8 cellular contexts compared by ENCODE assay signal in the genomic region with DNA sequence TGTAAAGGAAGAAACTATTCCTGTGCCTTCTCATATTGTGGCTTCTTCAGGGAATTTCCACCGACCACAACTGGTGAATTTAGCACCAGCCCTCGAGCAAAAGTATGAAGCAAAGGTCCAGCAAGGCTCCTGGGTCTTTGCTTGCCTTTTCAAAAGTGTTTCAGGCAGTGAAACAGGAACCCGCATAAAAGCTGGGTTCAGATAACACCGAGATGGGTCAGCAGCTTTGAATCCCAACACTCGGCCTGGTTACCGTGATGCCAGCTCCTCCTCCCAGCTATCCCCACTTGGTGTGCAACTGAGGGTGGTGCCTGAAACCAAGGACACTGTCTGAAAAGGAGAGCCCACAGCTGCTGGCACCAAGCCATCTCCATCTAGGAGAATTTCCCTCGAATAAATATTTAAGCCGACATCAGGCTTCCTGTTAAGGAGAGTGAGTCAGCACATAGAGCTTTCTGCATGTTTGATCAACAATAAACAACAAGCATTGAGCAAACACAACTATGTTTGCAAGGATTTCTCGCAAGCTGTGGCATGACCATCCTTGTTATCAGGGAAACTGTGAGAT.
DNase-seq lines count a peak whose midpoint lies in the region; ATAC-seq and TF ChIP-seq lines count a peak whose summit lies in the region.

No MANE protein-coding gene starts in this region.

- H3K9ac ChIP-seq in SK-N-SH = no peak overlapping the region

- peaks cover 2% of the 10 kb centered on the region for H3K4me1 Mint-ChIP-seq in T-helper 17 cell

- H3K4me1 ChIP-seq in SK-N-SH (ENCODE audit: control insufficient read depth in 1 of 2, insufficient read depth in 2 of 2, low read depth in 1 of 2, low read length in 1 of 2) = peaks cover 22 to 28% of the 10 kb centered on the region in 2 experiments

- no peaks in the 10 kb centered on the region for H4K20me1 ChIP-seq in SK-N-SH (ENCODE audit: insufficient read depth)

- ATAC-seq in HG02610 (IDR thresholded peaks at IDR 0.05; ENCODE audit: unreplicated experiment) (peak; percentile 65), Right ventricle myocardium superior (ENCODE audit: poor library complexity) (peak; percentile 36), HG03469 (IDR thresholded peaks at IDR 0.05; ENCODE audit: unreplicated experiment) (no peak), T-helper 17 cell (no peak)

- DNase-seq in SK-N-SH (no peak), Right ventricle myocardium superior (peak; percentile 58), smooth muscle cell of the brain vasculature (ENCODE audit: low read depth, low spot score) (peak; percentile 67), T-helper 1 cell (no peak), T-helper 17 cell (no peak)
- no peak for DNase-seq in activated naive CD4-positive, alpha-beta T cell (lab: John Stamatoyannopoulos, UW)

- H2AFZ ChIP-seq in SK-N-SH (ENCODE audit: low read depth) = no peak overlapping the region

- H3K27ac ChIP-seq in SK-N-SH (ENCODE audit: low read depth in 2 of 2, low read length in 1 of 2) = peak overlapping the region; percentile 65 to 79

- no peak overlapping the region for H3K4me3 Mint-ChIP-seq in T-helper 17 cell

- peaks cover 70% of the 10 kb centered on the region for H3K27me3 Mint-ChIP-seq in T-helper 17 cell

- 53% methylated on average over 9 of the region's 9 CpGs for WGBS in SK-N-SH (ENCODE audit: low lambda C conversion rate)

- peaks cover 3% of the 10 kb centered on the region for H3K36me3 Mint-ChIP-seq in T-helper 17 cell (ENCODE audit: low read depth)

- TF ChIP-seq EP300 in SK-N-SH (IDR thresholded peaks at IDR 0.05; ENCODE audit: borderline replicate concordance in 1 of 2, low read depth in 1 of 2, low read length in 1 of 2) = no peak

- no peak overlapping the region for H3K27ac Mint-ChIP-seq in T-helper 17 cell

- H3K9me3 ChIP-seq in SK-N-SH (no peaks in the 10 kb centered on the region), T-helper 17 cell (ENCODE audit: control insufficient read depth, low read length, poor library complexity, severe bottlenecking) (no peaks in the 10 kb centered on the region)

- H3K79me2 ChIP-seq in SK-N-SH (ENCODE audit: insufficient read depth) = peaks cover 4% of the 10 kb centered on the region; the same call in 1 of the 2 replicates

- TF ChIP-seq CTCF in SK-N-SH (IDR thresholded peaks at IDR 0.05) = no peak

- H3K4me3 ChIP-seq in SK-N-SH (ENCODE audit: low read depth in 2 of 2, low read length in 1 of 2) = no peak overlapping the region

- intact Hi-C loops in Right ventricle myocardium superior (cut with DNase I) = no loop called here

- peaks cover 71 to 88% of the 10 kb centered on the region in 2 experiments for H3K36me3 ChIP-seq in SK-N-SH (replicated peaks in 1 of 2; ENCODE audit: control insufficient read depth in 1 of 2, insufficient read depth in 2 of 2, low read length in 1 of 2)

- H3K4me2 ChIP-seq in SK-N-SH = no peak overlapping the region

- no peak for TF ChIP-seq RAD21 in SK-N-SH (IDR thresholded peaks at IDR 0.05; ENCODE audit: low read length)

- no peaks in the 10 kb centered on the region for H3K9me2 ChIP-seq in SK-N-SH

- CTCF ChIA-PET in SK-N-SH (lab: Yijun Ruan, JAX) = interaction anchor here (0.8 to 2.0 kb wide), 5 partner anchors 53 to 224 kb away, joined by 3 to 7 read pairs (median 6); partner anchors contain the start of gene ANTXR1

- POLR2A ChIA-PET in SK-N-SH (lab: Yijun Ruan, JAX) = no interaction called here

- H3K27me3 ChIP-seq in SK-N-SH (ENCODE audit: insufficient read depth) = no peaks in the 10 kb centered on the region

- peaks cover 3% of the 10 kb centered on the region for H3F3A ChIP-seq in SK-N-SH (replicated peaks; ENCODE audit: insufficient read depth)

TF ChIP-seq in SK-N-SH, 30 proteins besides CTCF, POLR2A, EP300 and RAD21:
- TF ChIP-seq RFX5 (IDR thresholded peaks at IDR 0.05; ENCODE audit: low read length) = no peak
- TF ChIP-seq GATA2 (CRISPR knock-in tag; IDR thresholded peaks at IDR 0.05) = no peak
- no peak for TF ChIP-seq MEF2A (IDR thresholded peaks at IDR 0.05; ENCODE audit: borderline replicate concordance, low read depth)
- TF ChIP-seq GABPA (IDR thresholded peaks at IDR 0.05; ENCODE audit: low read depth) = no peak
- TF ChIP-seq IRF3 (IDR thresholded peaks at IDR 0.05; ENCODE audit: low read depth, low read length) = no peak
- no peak for TF ChIP-seq POLR2AphosphoS5 (IDR thresholded peaks at IDR 0.05; ENCODE audit: low read depth, low read length)
- TF ChIP-seq, protein P1, sequence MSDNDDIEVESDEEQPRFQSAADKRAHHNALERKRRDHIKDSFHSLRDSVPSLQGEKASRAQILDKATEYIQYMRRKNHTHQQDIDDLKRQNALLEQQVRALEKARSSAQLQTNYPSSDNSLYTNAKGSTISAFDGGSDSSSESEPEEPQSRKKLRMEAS (IDR thresholded peaks at IDR 0.05; ENCODE audit: low read depth) = no peak; the same call in 1 of the 2 replicates
- no peak for TF ChIP-seq TCF12 (IDR thresholded peaks at IDR 0.05)
- TF ChIP-seq NFIC (IDR thresholded peaks at IDR 0.05; ENCODE audit: borderline replicate concordance) = peak; percentile 69
- TF ChIP-seq, protein P2, sequence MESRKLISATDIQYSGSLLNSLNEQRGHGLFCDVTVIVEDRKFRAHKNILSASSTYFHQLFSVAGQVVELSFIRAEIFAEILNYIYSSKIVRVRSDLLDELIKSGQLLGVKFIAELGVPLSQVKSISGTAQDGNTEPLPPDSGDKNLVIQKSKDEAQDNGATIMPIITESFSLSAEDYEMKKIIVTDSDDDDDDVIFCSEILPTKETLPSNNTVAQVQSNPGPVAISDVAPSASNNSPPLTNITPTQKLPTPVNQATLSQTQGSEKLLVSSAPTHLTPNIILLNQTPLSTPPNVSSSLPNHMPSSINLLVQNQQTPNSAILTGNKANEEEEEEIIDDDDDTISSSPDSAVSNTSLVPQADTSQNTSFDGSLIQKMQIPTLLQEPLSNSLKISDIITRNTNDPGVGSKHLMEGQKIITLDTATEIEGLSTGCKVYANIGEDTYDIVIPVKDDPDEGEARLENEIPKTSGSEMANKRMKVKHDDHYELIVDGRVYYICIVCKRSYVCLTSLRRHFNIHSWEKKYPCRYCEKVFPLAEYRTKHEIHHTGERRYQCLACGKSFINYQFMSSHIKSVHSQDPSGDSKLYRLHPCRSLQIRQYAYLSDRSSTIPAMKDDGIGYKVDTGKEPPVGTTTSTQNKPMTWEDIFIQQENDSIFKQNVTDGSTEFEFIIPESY (IDR thresholded peaks at IDR 0.05; ENCODE audit: borderline replicate concordance, low read depth) = no peak
- no peak for TF ChIP-seq TAF1 (IDR thresholded peaks at IDR 0.05; ENCODE audit: borderline replicate concordance, low read depth, low read length)
- TF ChIP-seq, protein P3, sequence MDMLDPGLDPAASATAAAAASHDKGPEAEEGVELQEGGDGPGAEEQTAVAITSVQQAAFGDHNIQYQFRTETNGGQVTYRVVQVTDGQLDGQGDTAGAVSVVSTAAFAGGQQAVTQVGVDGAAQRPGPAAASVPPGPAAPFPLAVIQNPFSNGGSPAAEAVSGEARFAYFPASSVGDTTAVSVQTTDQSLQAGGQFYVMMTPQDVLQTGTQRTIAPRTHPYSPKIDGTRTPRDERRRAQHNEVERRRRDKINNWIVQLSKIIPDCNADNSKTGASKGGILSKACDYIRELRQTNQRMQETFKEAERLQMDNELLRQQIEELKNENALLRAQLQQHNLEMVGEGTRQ (IDR thresholded peaks at IDR 0.05; ENCODE audit: borderline replicate concordance, low read depth, low read length) = no peak
- no peak for TF ChIP-seq EZH2phosphoT487 (IDR thresholded peaks at IDR 0.05; ENCODE audit: borderline replicate concordance, low read depth)
- peak; percentile 18; the same call in 1 of the 2 replicates for TF ChIP-seq FOSL2 (IDR thresholded peaks at IDR 0.05; ENCODE audit: borderline replicate concordance, low read depth)
- TF ChIP-seq JUND (IDR thresholded peaks at IDR 0.05) = peak; percentile 9; the same call in 1 of the 2 replicates

Comparison
In these comparisons a context has a peak if more than half of its experiments do, and no peak if none do; other contexts are left out.
1. ATAC-seq: peak in HG02610 (single experiment) and Right ventricle myocardium superior (single experiment); none in HG03469 (single experiment) and T-helper 17 cell (single experiment).
2. DNase-seq: peak in Right ventricle myocardium superior (single experiment) and smooth muscle cell of the brain vasculature (single experiment); none in SK-N-SH (single experiment), activated naive CD4-positive, alpha-beta T cell (0 of 4), T-helper 1 cell (0 of 5) and T-helper 17 cell (0 of 3).